34 cellular contexts compared by ENCODE assay signal in genomic region chr17:44998646-44999045, GRCh38. TPM values are rescaled to one million over a fixed set of nuclear protein-coding genes. Genes with fewer than 3 reads are reported as not detected.
"Had no signal": no experiment of that assay in that cellular context is flagged by ENCODE, and none has a peak within 500 bp of the region (broad histone marks: within the 10 kb centered on the region; RNA-seq: fewer than 3 reads in every experiment).

No MANE protein-coding gene starts in this region.

- ATAC-seq: activated CD4-positive, CD25-positive, alpha-beta regulatory T cell treated with anti-CD3 and anti-CD28 coated beads, Interleukin-2, amount 50 U/mL, for 24 hours; activated CD8-positive, alpha-beta memory T cell treated with anti-CD3 and anti-CD28 coated beads, Interleukin-2, amount 10 ng/mL, durations not matched to agents 7 days and 5 days; activated CD8-positive, alpha-beta T cell treated with anti-CD3 and anti-CD28 coated beads, Interleukin-2, amount 10 ng/mL, durations not matched to agents 7 days and 5 days; activated naive CD8-positive, alpha-beta T cell treated with anti-CD3 and anti-CD28 coated beads, Interleukin-2, amount 50 U/mL, for 24 hours; WTC11 had no signal

- H3K4me1 Mint-ChIP-seq: activated CD4-positive, alpha-beta memory T cell treated with anti-CD3 and anti-CD28 coated beads, Interleukin-2, amount 10 ng/mL, durations not matched to agents 7 days and 5 days; activated CD4-positive, alpha-beta T cell treated with anti-CD3 and anti-CD28 coated beads, Interleukin-2, amount 10 ng/mL, durations not matched to agents 7 days and 5 days; activated CD8-positive, alpha-beta memory T cell treated with anti-CD3 and anti-CD28 coated beads, Interleukin-2, amount 10 ng/mL, durations not matched to agents 7 days and 5 days; activated naive CD4-positive, alpha-beta T cell treated with anti-CD3 and anti-CD28 coated beads, Interleukin-2, amount 10 ng/mL, durations not matched to agents 7 days and 5 days; activated naive CD4-positive, alpha-beta T cell treated with anti-CD3 and anti-CD28 coated beads, Interleukin-2, amount 50 U/mL, for 24 hours; activated naive CD8-positive, alpha-beta T cell treated with anti-CD3 and anti-CD28 coated beads, Interleukin-2, amount 10 ng/mL, durations not matched to agents 7 days and 5 days; activated naive CD8-positive, alpha-beta T cell treated with anti-CD3 and anti-CD28 coated beads, Interleukin-2, amount 50 U/mL, for 24 hours had no signal

- H3K27ac ChIP-seq: ascending aorta, VCaP had no signal

- H3K4me3 Mint-ChIP-seq: activated CD4-positive, alpha-beta memory T cell treated with anti-CD3 and anti-CD28 coated beads, Interleukin-2, amount 10 ng/mL, durations not matched to agents 7 days and 5 days; activated CD4-positive, alpha-beta T cell treated with anti-CD3 and anti-CD28 coated beads, Interleukin-2, amount 10 ng/mL, durations not matched to agents 7 days and 5 days; activated CD8-positive, alpha-beta memory T cell treated with anti-CD3 and anti-CD28 coated beads, Interleukin-2, amount 10 ng/mL, durations not matched to agents 7 days and 5 days; activated CD8-positive, alpha-beta T cell treated with anti-CD3 and anti-CD28 coated beads, Interleukin-2, amount 10 ng/mL, durations not matched to agents 7 days and 5 days; activated naive CD4-positive, alpha-beta T cell treated with anti-CD3 and anti-CD28 coated beads, Interleukin-2, amount 10 ng/mL, durations not matched to agents 7 days and 5 days; activated naive CD4-positive, alpha-beta T cell treated with anti-CD3 and anti-CD28 coated beads, Interleukin-2, amount 50 U/mL, for 24 hours; activated naive CD8-positive, alpha-beta T cell; activated naive CD8-positive, alpha-beta T cell treated with anti-CD3 and anti-CD28 coated beads, Interleukin-2, amount 10 ng/mL, durations not matched to agents 7 days and 5 days; activated naive CD8-positive, alpha-beta T cell treated with anti-CD3 and anti-CD28 coated beads, Interleukin-2, amount 50 U/mL, for 24 hours; activated T-cell treated with anti-CD3 and anti-CD28 coated beads, Interleukin-2, amount 50 U/mL, for 24 hours; brain; T-helper 1 cell treated with Interleukin-12 subunit alpha and Interleukin-12 subunit beta and Interleukin-4 antibody, amounts not matched to agents 30 μg/mL and 1 μg/mL, for 36 hours; T-helper 2 cell treated with Interferon-gamma antibody and Interleukin-4, amounts not matched to agents 5 μg/mL and 100 μg/mL, for 36 hours; WTC11 had no signal

- H3K27me3 ChIP-seq: ascending aorta had no signal

- H3K36me3 Mint-ChIP-seq: activated CD8-positive, alpha-beta memory T cell treated with anti-CD3 and anti-CD28 coated beads, Interleukin-2, amount 10 ng/mL, durations not matched to agents 7 days and 5 days; activated naive CD4-positive, alpha-beta T cell treated with anti-CD3 and anti-CD28 coated beads, Interleukin-2, amount 10 ng/mL, durations not matched to agents 7 days and 5 days; activated naive CD8-positive, alpha-beta T cell treated with anti-CD3 and anti-CD28 coated beads, Interleukin-2, amount 10 ng/mL, durations not matched to agents 7 days and 5 days had no signal

- H3K4me1 ChIP-seq: ascending aorta had no signal

- H3K27ac Mint-ChIP-seq: activated CD4-positive, alpha-beta memory T cell treated with anti-CD3 and anti-CD28 coated beads, Interleukin-2, amount 10 ng/mL, durations not matched to agents 7 days and 5 days; activated CD4-positive, alpha-beta T cell treated with anti-CD3 and anti-CD28 coated beads, Interleukin-2, amount 10 ng/mL, durations not matched to agents 7 days and 5 days; activated CD8-positive, alpha-beta memory T cell treated with anti-CD3 and anti-CD28 coated beads, Interleukin-2, amount 10 ng/mL, durations not matched to agents 7 days and 5 days; activated CD8-positive, alpha-beta T cell treated with anti-CD3 and anti-CD28 coated beads, Interleukin-2, amount 10 ng/mL, durations not matched to agents 7 days and 5 days; activated naive CD4-positive, alpha-beta T cell treated with anti-CD3 and anti-CD28 coated beads, Interleukin-2, amount 10 ng/mL, durations not matched to agents 7 days and 5 days; activated naive CD4-positive, alpha-beta T cell treated with anti-CD3 and anti-CD28 coated beads, Interleukin-2, amount 50 U/mL, for 24 hours; activated naive CD8-positive, alpha-beta T cell; activated naive CD8-positive, alpha-beta T cell treated with anti-CD3 and anti-CD28 coated beads, Interleukin-2, amount 10 ng/mL, durations not matched to agents 7 days and 5 days; activated naive CD8-positive, alpha-beta T cell treated with anti-CD3 and anti-CD28 coated beads, Interleukin-2, amount 50 U/mL, for 24 hours; activated T-cell treated with anti-CD3 and anti-CD28 coated beads, Interleukin-2, amount 50 U/mL, for 24 hours; activated T-helper 2 cell treated with anti-CD3 and anti-CD28 coated beads, Interferon-gamma antibody, Interleukin-2, Interleukin-4, amounts not matched to agents 10 μg/mL and 5 μg/mL and 100 μg/mL, durations not matched to agents 14 hours and 24 hours and 36 hours; T-helper 1 cell treated with Interleukin-12 subunit alpha and Interleukin-12 subunit beta and Interleukin-4 antibody, amounts not matched to agents 30 μg/mL and 1 μg/mL, for 36 hours; T-helper 2 cell treated with Interferon-gamma antibody and Interleukin-4, amounts not matched to agents 5 μg/mL and 100 μg/mL, for 36 hours; WTC11 had no signal

- H3K27me3 Mint-ChIP-seq: activated naive CD4-positive, alpha-beta T cell treated with anti-CD3 and anti-CD28 coated beads, Interleukin-2, amount 50 U/mL, for 24 hours had no signal

- H3K4me3 ChIP-seq: ascending aorta had no signal

- DNase-seq: activated CD4-positive, alpha-beta memory T cell treated with anti-CD3 and anti-CD28 coated beads, Interleukin-2, amount 10 ng/mL, durations not matched to agents 7 days and 5 days; activated CD4-positive, alpha-beta T cell treated with anti-CD3 and anti-CD28 coated beads for 48 hours; activated CD4-positive, alpha-beta T cell treated with anti-CD3 and anti-CD28 coated beads, Interleukin-2, amount 10 ng/mL, durations not matched to agents 7 days and 5 days; activated CD4-positive, alpha-beta T cell treated with anti-CD3 and anti-CD28 coated beads, Interleukin-2, amount 50 U/mL, for 48 hours; activated CD4-positive, CD25-positive, alpha-beta regulatory T cell; activated CD8-positive, alpha-beta memory T cell treated with anti-CD3 and anti-CD28 coated beads for 24 hours; activated CD8-positive, alpha-beta memory T cell treated with anti-CD3 and anti-CD28 coated beads, Interleukin-2, amount 10 ng/mL, durations not matched to agents 7 days and 5 days; activated CD8-positive, alpha-beta memory T cell treated with anti-CD3 and anti-CD28 coated beads, Interleukin-2, amount 50 U/mL, for 48 hours; activated CD8-positive, alpha-beta T cell treated with anti-CD3 and anti-CD28 coated beads, Interleukin-2, amount 10 ng/mL, durations not matched to agents 7 days and 5 days; activated effector memory CD4-positive, alpha-beta T cell treated with Interleukin-2 at 50 U/mL for 16 hours; activated gamma-delta T cell; activated naive CD4-positive, alpha-beta T cell treated with anti-CD3 and anti-CD28 coated beads, Interleukin-2, amount 10 ng/mL, durations not matched to agents 7 days and 5 days; activated naive CD4-positive, alpha-beta T cell treated with Interleukin-2 at 50 U/mL for 16 hours; activated naive CD8-positive, alpha-beta T cell treated with anti-CD3 and anti-CD28 coated beads, Interleukin-2, amount 10 ng/mL, durations not matched to agents 7 days and 5 days; activated naive CD8-positive, alpha-beta T cell treated with anti-CD3 and anti-CD28 coated beads, Interleukin-2, amount 50 U/mL, for 24 hours; activated T-cell treated with anti-CD3 and anti-CD28 coated beads, Interleukin-2, amount 50 U/mL, for 24 hours; activated T-cell treated with anti-CD3 and anti-CD28 coated beads, Interleukin-2, amount 50 U/mL, for 48 hours; amygdala; anterior cingulate cortex; central memory CD4-positive, alpha-beta T cell; T-helper 1 cell; T-helper 2 cell; T-helper 9 cell had no signal

- H3K36me3 ChIP-seq: ascending aorta had no signal

- H3K9me3 Mint-ChIP-seq: activated CD4-positive, alpha-beta memory T cell treated with anti-CD3 and anti-CD28 coated beads, Interleukin-2, amount 10 ng/mL, durations not matched to agents 7 days and 5 days; activated naive CD4-positive, alpha-beta T cell treated with anti-CD3 and anti-CD28 coated beads, Interleukin-2, amount 10 ng/mL, durations not matched to agents 7 days and 5 days; activated naive CD4-positive, alpha-beta T cell treated with anti-CD3 and anti-CD28 coated beads, Interleukin-2, amount 50 U/mL, for 24 hours; activated naive CD8-positive, alpha-beta T cell treated with anti-CD3 and anti-CD28 coated beads, Interleukin-2, amount 10 ng/mL, durations not matched to agents 7 days and 5 days; activated T-helper 2 cell treated with anti-CD3 and anti-CD28 coated beads, Interferon-gamma antibody, Interleukin-2, Interleukin-4, amounts not matched to agents 10 μg/mL and 5 μg/mL and 100 μg/mL, durations not matched to agents 14 hours and 24 hours and 36 hours; T-helper 1 cell treated with Interleukin-12 subunit alpha and Interleukin-12 subunit beta and Interleukin-4 antibody, amounts not matched to agents 30 μg/mL and 1 μg/mL, for 36 hours; T-helper 2 cell treated with Interferon-gamma antibody and Interleukin-4, amounts not matched to agents 5 μg/mL and 100 μg/mL, for 36 hours had no signal

- H3K9me3 ChIP-seq: ascending aorta had no signal

RNA-seq across cellular contexts. Expression of gene C1QL1, which starts 30.5 kb away (rescaled TPM):
- total RNA-seq: activated naive CD8-positive, alpha-beta T cell treated with anti-CD3 and anti-CD28 coated beads, Interleukin-2, amount 10 ng/mL, durations not matched to agents 7 days and 5 days; ascending aorta; bronchial epithelial cell had no signal

RNA-seq across cellular contexts. Expression of gene KIF18B, which starts 51.1 kb away (rescaled TPM):
- total RNA-seq: ascending aorta, bronchial epithelial cell had no signal
